In genomic region chr1:7469255-7469938, GRCh38 we compare ENCODE assay signal across 1 cellular context.
TF ChIP-seq lines count a peak whose summit lies in the region.

No MANE protein-coding gene starts in this region.

TF ChIP-seq in H1, 55 proteins besides CTCF, POLR2A, EP300 and RAD21 (continued from another document):
- TF ChIP-seq CHD7 (IDR thresholded peaks at IDR 0.05; ENCODE audit: insufficient replicate concordance, low read length): no peak
- no peak for TF ChIP-seq CHD2 (IDR thresholded peaks at IDR 0.05; ENCODE audit: low read length)
- no peak for TF ChIP-seq SIRT6 (IDR thresholded peaks at IDR 0.05; ENCODE audit: low read length)
- TF ChIP-seq TEAD4 (IDR thresholded peaks at IDR 0.05; ENCODE audit: low read depth, low read length): no peak
- no peak for TF ChIP-seq TAF7 (optimal IDR thresholded peaks at IDR 0.05; ENCODE audit: borderline replicate concordance, low read depth, low read length)
- no peak for TF ChIP-seq YY1 (IDR thresholded peaks at IDR 0.05; ENCODE audit: low read depth, low read length)
- TF ChIP-seq MAFK (IDR thresholded peaks at IDR 0.05; ENCODE audit: low read depth, low read length): no peak
- no peak for TF ChIP-seq CBX5 (IDR thresholded peaks at IDR 0.05; ENCODE audit: low read depth, low read length)
- TF ChIP-seq SRF (IDR thresholded peaks at IDR 0.05; ENCODE audit: low read depth, low read length): no peak
- TF ChIP-seq RFX5 (IDR thresholded peaks at IDR 0.05; ENCODE audit: borderline replicate concordance, low read depth, low read length): no peak
- no peak for TF ChIP-seq CBX8 (IDR thresholded peaks at IDR 0.05; ENCODE audit: borderline replicate concordance, low read depth, low read length)
- no peak for TF ChIP-seq SIX5 (IDR thresholded peaks at IDR 0.05; ENCODE audit: low read depth, low read length)
TF ChIP-seq in H1: peak in this region for 0.
